Comparison of ENCODE assay signal across 22 cellular contexts in genomic region chr2:7722212-7722910, GRCh38.
A peak's percentile ranks its signal among the peaks of the same experiment; 100 is the strongest.
DNase-seq lines count a peak whose midpoint lies in the region; ATAC-seq, FAIRE-seq and TF ChIP-seq lines count a peak whose summit lies in the region.
"Had no signal": no experiment of that assay in that cellular context is flagged by ENCODE, and none has a peak within 500 bp of the region (broad histone marks: within the 10 kb centered on the region; RNA-seq: fewer than 3 reads in every experiment).

No MANE protein-coding gene starts in this region.

- H3K4me1 ChIP-seq in GM12878 (ENCODE audit: control insufficient read depth, insufficient read depth, low read length), result peaks cover 4% of the 10 kb centered on the region; the same call in 1 of the 2 replicates
- H3K4me1 ChIP-seq: testis had no signal

- H3K9ac ChIP-seq in GM12878 (ENCODE audit: control insufficient read depth, insufficient read depth, low read length), result no peak overlapping the region

- no peak for TF ChIP-seq CTCF in GM12878 (IDR thresholded peaks at IDR 0.05 in 2 of 3, conservative IDR thresholded peaks at IDR 0.05 in 1 of 3; ENCODE audit: control insufficient read depth in 2 of 3, extremely low read depth in 1 of 3, insufficient read depth in 1 of 3, low read depth in 3 of 3, low read length in 3 of 3)
- TF ChIP-seq CTCF in omental fat pad (IDR thresholded peaks at IDR 0.05), result no peak

- ATAC-seq in GM21529 (IDR thresholded peaks at IDR 0.05; ENCODE audit: unreplicated experiment) (peak; percentile 87), HG03469 (IDR thresholded peaks at IDR 0.05; ENCODE audit: unreplicated experiment) (peak; percentile 48), GM12878 (peak; percentile 73), GM19467 (IDR thresholded peaks at IDR 0.05; ENCODE audit: unreplicated experiment) (no peak), omental fat pad (ENCODE audit: low FRiP score) (no peak)
- ATAC-seq: heart left ventricle had no signal

- 29% methylated on average over 13 of the region's 13 CpGs for WGBS in GM12878 (ENCODE audit: insufficient coverage, insufficient replicate concordance, low lambda C conversion rate, missing lambda C conversion rate)

- peak; percentile 91 to 95 for TF ChIP-seq EP300 in GM12878 (IDR thresholded peaks at IDR 0.05; ENCODE audit: borderline replicate concordance in 1 of 2, control insufficient read depth in 1 of 2, low read depth in 2 of 2, low read length in 2 of 2)

- H3K4me3 ChIP-seq in GM12878, result no peak overlapping the region; the same call in 1 of the 2 replicates
- H3K4me3 ChIP-seq: heart left ventricle, MG63, skin epidermis, testis had no signal

- H3K27me3 ChIP-seq in GM12878 (replicated peaks in 1 of 2; ENCODE audit: control insufficient read depth in 2 of 2, insufficient read depth in 2 of 2, low read length in 1 of 2), result no peaks in the 10 kb centered on the region
- H3K27me3 ChIP-seq: heart left ventricle, MG63, testis had no signal

- SMC1A ChIA-PET in GM12878 (lab: Charles Lee; ENCODE audit: uncharacterized antibody, unreplicated experiment), result interaction anchor here (0.7 to 11.5 kb wide), 27 partner anchors 8 to 561 kb away, joined by 3 to 94 read pairs (median 4); no protein-coding TSS in a partner anchor

- in situ Hi-C loops in GM12878 (cut with MboI), result no loop called here

- peak overlapping the region; percentile 34; the same call in 1 of the 2 replicates for H3K4me2 ChIP-seq in GM12878 (ENCODE audit: control insufficient read depth, insufficient read depth)

- peaks cover 3% of the 10 kb centered on the region; the same call in 1 of the 3 replicates for H3K9me3 ChIP-seq in GM12878 (replicated peaks; ENCODE audit: control insufficient read depth, insufficient read depth, low read length)
- H3K9me3 ChIP-seq: heart left ventricle, MG63, testis had no signal

- CTCF ChIA-PET in GM12878 (lab: Yijun Ruan, JAX), result interaction anchor here (0.5 to 1.1 kb wide), 4 partner anchors 51 to 686 kb away, joined by 3 to 4 read pairs (median 3); no protein-coding TSS in a partner anchor

- H2AFZ ChIP-seq in GM12878 (ENCODE audit: control insufficient read depth, low read depth, low read length), result no peak overlapping the region

- RAD21 ChIA-PET in GM12878 (lab: Charles Lee; ENCODE audit: unreplicated experiment), result interaction anchor here (0.5 to 2.2 kb wide), 10 partner anchors 19 to 591 kb away, joined by 3 to 9 read pairs (median 4); no protein-coding TSS in a partner anchor

- no peak for TF ChIP-seq RAD21 in GM12878 (IDR thresholded peaks at IDR 0.05; ENCODE audit: insufficient read depth, low read depth, low read length)

- no peaks in the 10 kb centered on the region for H3K36me3 ChIP-seq in GM12878 (ENCODE audit: control insufficient read depth in 2 of 2, insufficient read depth in 2 of 2, low read length in 1 of 2)
- H3K36me3 ChIP-seq: heart left ventricle, MG63 had no signal

- DNase-seq in GM18507 (ENCODE audit: extremely low spot score, insufficient read length, low read depth) (no peak), GM12878 (ENCODE audit: low read depth, low spot score) (peak; percentile 62), NCI-H526 treated with DMSO at 0.1 percent for 48 hours (lab: John Stamatoyannopoulos, UW) (no peak), omental fat pad (ENCODE audit: low spot score) (no peak), kidney glomerular epithelial cell (lab: John Stamatoyannopoulos, UW) (no peak)
- DNase-seq: activated CD4-positive, alpha-beta T cell treated with anti-CD3 and anti-CD28 coated beads, Interleukin-2, amount 50 U/mL, for 4 hours; activated effector memory CD4-positive, alpha-beta T cell treated with anti-CD3 and anti-CD28 coated beads, Interleukin-2, amount 50 U/mL, for 16 hours; GOT3; heart left ventricle; mammary epithelial cell; MG63; naive B cell; NCI-H187; NCI-H446 treated with DMSO at 0.1 percent for 48 hours; stimulated activated CD4-positive, alpha-beta T cell treated with anti-CD3 and anti-CD28 coated beads, Interleukin-4, amount 100 ng/mL, for 4 hours; SW 1271; testis had no signal

- H4K20me1 ChIP-seq in GM12878 (ENCODE audit: control insufficient read depth, insufficient read depth), result no peaks in the 10 kb centered on the region

- intact Hi-C loops in GM12878 (cut with micrococcal nuclease; ENCODE audit: unreplicated experiment), result loop anchor here (5.0 to 10.0 kb wide), 8 partner anchors 55 to 962 kb away; partner anchors contain the start of gene ID2

- no TSS peak for BruUV-seq in GM12878 (replicated peaks; lab: Mats Ljungman, UMichigan)

- TF ChIP-seq POLR2A in GM12878 (IDR thresholded peaks at IDR 0.05; ENCODE audit: low read depth, low read length), result no peak

- no peaks in the 10 kb centered on the region for H3K79me2 ChIP-seq in GM12878 (ENCODE audit: control insufficient read depth, insufficient read depth, low read length)

- FAIRE-seq in GM18507 (lab: Jason Lieb, UNC) (peak; percentile 60), GM12878 (lab: Jason Lieb, UNC) (no peak)
- FAIRE-seq: G401.6 had no signal

- H3K27ac ChIP-seq in GM12878 (ENCODE audit: control insufficient read depth, insufficient read depth), result peak overlapping the region; percentile 20
- H3K27ac ChIP-seq: heart left ventricle, skin epidermis, testis had no signal

- POLR2A ChIA-PET in GM12878 (lab: Charles Lee), result interaction anchor here (0.7 to 1.0 kb wide), 2 partner anchors 32 to 934 kb away, joined by 3 read pairs; no protein-coding TSS in a partner anchor

TF ChIP-seq in GM12878, 131 proteins besides CTCF, POLR2A, EP300 and RAD21 (continues in another document):
- peak; percentile 47; the same call in 1 of the 2 replicates for TF ChIP-seq ZSCAN29 (IDR thresholded peaks at IDR 0.05)
- TF ChIP-seq ZNF592 (IDR thresholded peaks at IDR 0.05), result no peak; the same call in 1 of the 2 replicates
- TF ChIP-seq NBN (IDR thresholded peaks at IDR 0.05), result peak; percentile 72; the same call in 1 of the 2 replicates
- no peak for TF ChIP-seq SREBF2 (IDR thresholded peaks at IDR 0.05; ENCODE audit: low read length)
- 0 out of 2 replicates have a peak, but pooled peaks have one; percentile 45 for TF ChIP-seq FOXM1 (IDR thresholded peaks at IDR 0.05; ENCODE audit: low read depth, low read length)
- peak; percentile 59; the same call in 1 of the 2 replicates for TF ChIP-seq ZNF384 (IDR thresholded peaks at IDR 0.05; ENCODE audit: borderline replicate concordance, low read depth, low read length)
- peak; percentile 71 for TF ChIP-seq TCF12 (IDR thresholded peaks at IDR 0.05; ENCODE audit: low read depth, low read length)
- no peak for TF ChIP-seq MYB (IDR thresholded peaks at IDR 0.05; ENCODE audit: borderline replicate concordance, low read depth, low read length)
- TF ChIP-seq SRF (IDR thresholded peaks at IDR 0.05; ENCODE audit: low read depth in 2 of 2, low read length in 2 of 2), result no peak
- TF ChIP-seq NKRF (conservative IDR thresholded peaks at IDR 0.05), result no peak
- TF ChIP-seq MEF2A (IDR thresholded peaks at IDR 0.05; ENCODE audit: insufficient read depth, low read depth, low read length), result no peak; the same call in 1 of the 2 replicates
- TF ChIP-seq EGR1 (IDR thresholded peaks at IDR 0.05; ENCODE audit: borderline replicate concordance in 1 of 2, low read depth in 2 of 2, low read length in 2 of 2), result no peak

Comparison
In these comparisons a context has a peak if more than half of its experiments do, and no peak if none do; other contexts are left out.
1. ATAC-seq: peak in GM21529 (single experiment), HG03469 (single experiment) and GM12878 (single experiment); none in GM19467 (single experiment) and omental fat pad (single experiment).